In the genomic region with DNA sequence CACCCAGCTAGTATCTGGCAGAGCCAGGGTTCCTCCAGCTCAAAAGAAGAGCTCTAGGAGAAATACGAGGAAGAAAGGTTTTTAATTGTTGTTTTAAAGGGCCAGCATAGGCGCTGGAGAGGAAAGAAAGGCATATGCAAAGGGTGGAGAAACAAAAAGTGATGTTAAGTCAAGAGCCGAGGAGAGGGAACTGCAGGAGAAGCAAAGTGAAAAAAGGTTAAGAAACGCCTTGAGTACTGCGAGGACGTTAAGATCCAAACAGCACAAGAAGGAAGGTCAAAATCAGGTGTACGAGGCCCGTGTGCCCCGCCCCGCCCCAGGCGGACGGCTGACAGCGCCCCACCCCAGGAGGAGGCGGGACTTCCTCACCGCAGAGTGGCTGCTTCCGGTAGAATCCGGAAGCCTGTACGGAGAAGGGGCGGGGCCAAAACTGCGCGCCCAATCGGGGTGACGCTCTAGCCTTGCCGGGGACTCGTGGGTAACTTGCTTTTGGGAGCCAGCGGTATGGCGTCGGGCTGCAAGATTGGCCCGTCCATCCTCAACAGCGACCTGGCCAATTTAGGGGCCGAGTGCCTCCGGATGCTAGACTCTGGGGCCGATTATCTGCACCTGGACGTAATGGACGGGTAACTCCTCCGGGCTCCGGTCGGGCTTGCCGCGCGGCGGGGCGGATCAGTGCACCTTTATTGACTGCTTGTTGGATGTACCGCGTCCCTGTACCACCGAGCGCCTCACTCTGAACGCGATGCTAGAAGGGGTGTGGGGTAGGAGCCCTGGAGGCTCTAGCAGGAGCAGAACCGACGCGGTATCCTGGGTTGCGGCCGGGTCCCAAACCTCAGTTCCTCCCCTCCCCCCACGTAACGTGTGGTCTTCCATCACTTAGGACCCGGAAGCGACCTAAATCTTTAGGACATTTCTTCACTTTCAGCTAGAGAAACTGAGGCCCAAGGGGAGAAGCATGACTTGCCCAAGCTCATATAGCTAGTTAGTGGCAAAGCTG, we compare ENCODE assay signal across 1 cellular context.
TF ChIP-seq lines count a peak whose summit lies in the region.

Gene RPE, plus strand, starts transcription at position 481 of the 1,000 bp plus-strand sequence. Its CDS starts 24 bp downstream, at position 505.

TF ChIP-seq in K562, 482 proteins besides CTCF, POLR2A, EP300 and RAD21 (continued from another document and continues in another):
- no peak for TF ChIP-seq MIER1 (IDR thresholded peaks at IDR 0.05; ENCODE audit: low read depth)
- TF ChIP-seq ZNF232 (CRISPR knock-in tag; IDR thresholded peaks at IDR 0.05) = no peak
- no peak for TF ChIP-seq ATF1 (CRISPR knock-in tag; IDR thresholded peaks at IDR 0.05)
- peak; percentile 61 for TF ChIP-seq ATF1 (tag; IDR thresholded peaks at IDR 0.05)
- peak; percentile 91 for TF ChIP-seq POLR2G (IDR thresholded peaks at IDR 0.05; ENCODE audit: low read depth, low read length)
- TF ChIP-seq, protein P1, sequence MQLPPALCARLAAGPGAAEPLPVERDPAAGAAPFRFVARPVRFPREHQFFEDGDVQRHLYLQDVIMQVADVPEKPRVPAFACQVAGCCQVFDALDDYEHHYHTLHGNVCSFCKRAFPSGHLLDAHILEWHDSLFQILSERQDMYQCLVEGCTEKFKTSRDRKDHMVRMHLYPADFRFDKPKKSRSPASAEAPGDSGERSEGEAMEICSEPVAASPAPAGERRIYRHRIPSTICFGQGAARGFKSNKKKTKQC (CRISPR knock-in tag; IDR thresholded peaks at IDR 0.05) = 0 out of 2 replicates have a peak, but pooled peaks have one; percentile 33
- TF ChIP-seq NBN (IDR thresholded peaks at IDR 0.05; ENCODE audit: low read depth) = 0 out of 2 replicates have a peak, but pooled peaks have one; percentile 40
- TF ChIP-seq ZBTB11 (CRISPR knock-in tag; IDR thresholded peaks at IDR 0.05) = peak in 2 of 3 experiments; percentile 45 to 71; a peak in 3 of 6 replicates
- no peak for TF ChIP-seq JUND (IDR thresholded peaks at IDR 0.05; ENCODE audit: borderline replicate concordance, low read depth, low read length)
- TF ChIP-seq JUND (tag; IDR thresholded peaks at IDR 0.05; ENCODE audit: borderline replicate concordance, low read depth, low read length) = no peak
- TF ChIP-seq RB1 (IDR thresholded peaks at IDR 0.05; ENCODE audit: low read depth) = peak; percentile 12; the same call in 1 of the 2 replicates
- no peak; the same call in 1 of the 2 replicates for TF ChIP-seq HCFC1 (IDR thresholded peaks at IDR 0.05; ENCODE audit: low read depth, low read length)
- no peak for TF ChIP-seq TCFL5 (CRISPR knock-in tag; conservative IDR thresholded peaks at IDR 0.05)
- TF ChIP-seq SRSF7 (optimal IDR thresholded peaks at IDR 0.05; ENCODE audit: low read depth, low read length) = no peak
- TF ChIP-seq CREM (IDR thresholded peaks at IDR 0.05; ENCODE audit: low read depth) = peak; percentile 46
- no peak for TF ChIP-seq ZNF780A (CRISPR knock-in tag; IDR thresholded peaks at IDR 0.05)
- no peak for TF ChIP-seq ZSCAN29 (IDR thresholded peaks at IDR 0.05)
- TF ChIP-seq ZNF133 (CRISPR knock-in tag; IDR thresholded peaks at IDR 0.05) = no peak
- no peak for TF ChIP-seq OTX1 (CRISPR knock-in tag; IDR thresholded peaks at IDR 0.05)
- no peak for TF ChIP-seq TCF7 (IDR thresholded peaks at IDR 0.05; ENCODE audit: borderline replicate concordance)
- no peak for TF ChIP-seq TEAD4 (IDR thresholded peaks at IDR 0.05; ENCODE audit: low read length)
- no peak for TF ChIP-seq TEAD4 (CRISPR knock-in tag; IDR thresholded peaks at IDR 0.05; ENCODE audit: borderline replicate concordance)
- no peak for TF ChIP-seq CHD4 (IDR thresholded peaks at IDR 0.05; ENCODE audit: insufficient read depth, insufficient replicate concordance, low read depth, low read length, poor library complexity, severe bottlenecking)
- TF ChIP-seq TAF1 (IDR thresholded peaks at IDR 0.05; ENCODE audit: control insufficient read depth, extremely low read depth, insufficient read depth, low read length, severe bottlenecking) = peak; percentile 70
- TF ChIP-seq TFAP4 (CRISPR knock-in tag; IDR thresholded peaks at IDR 0.05; ENCODE audit: borderline replicate concordance) = peak; percentile 76
- TF ChIP-seq, protein P2, sequence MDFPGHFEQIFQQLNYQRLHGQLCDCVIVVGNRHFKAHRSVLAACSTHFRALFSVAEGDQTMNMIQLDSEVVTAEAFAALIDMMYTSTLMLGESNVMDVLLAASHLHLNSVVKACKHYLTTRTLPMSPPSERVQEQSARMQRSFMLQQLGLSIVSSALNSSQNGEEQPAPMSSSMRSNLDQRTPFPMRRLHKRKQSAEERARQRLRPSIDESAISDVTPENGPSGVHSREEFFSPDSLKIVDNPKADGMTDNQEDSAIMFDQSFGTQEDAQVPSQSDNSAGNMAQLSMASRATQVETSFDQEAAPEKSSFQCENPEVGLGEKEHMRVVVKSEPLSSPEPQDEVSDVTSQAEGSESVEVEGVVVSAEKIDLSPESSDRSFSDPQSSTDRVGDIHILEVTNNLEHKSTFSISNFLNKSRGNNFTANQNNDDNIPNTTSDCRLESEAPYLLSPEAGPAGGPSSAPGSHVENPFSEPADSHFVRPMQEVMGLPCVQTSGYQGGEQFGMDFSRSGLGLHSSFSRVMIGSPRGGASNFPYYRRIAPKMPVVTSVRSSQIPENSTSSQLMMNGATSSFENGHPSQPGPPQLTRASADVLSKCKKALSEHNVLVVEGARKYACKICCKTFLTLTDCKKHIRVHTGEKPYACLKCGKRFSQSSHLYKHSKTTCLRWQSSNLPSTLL (IDR thresholded peaks at IDR 0.05) = no peak
- no peak for TF ChIP-seq GTF2A2 (tag; IDR thresholded peaks at IDR 0.05)
- peak in 1 of 2 experiments; percentile 37; a peak in 1 of 4 replicates for TF ChIP-seq SIN3A (IDR thresholded peaks at IDR 0.05; ENCODE audit: borderline replicate concordance in 2 of 2, control insufficient read depth in 1 of 2, low read depth in 2 of 2, low read length in 2 of 2)
- no peak for TF ChIP-seq SNRNP70 (optimal IDR thresholded peaks at IDR 0.05; ENCODE audit: low read depth, low read length)
- no peak for TF ChIP-seq ZNF280B (CRISPR knock-in tag; IDR thresholded peaks at IDR 0.05)
- no peak for TF ChIP-seq ILF3 (IDR thresholded peaks at IDR 0.05; ENCODE audit: borderline replicate concordance)
- TF ChIP-seq CREB1 (IDR thresholded peaks at IDR 0.05) = peak; percentile 42; the same call in 1 of the 2 replicates
- TF ChIP-seq CREB1 (CRISPR knock-in tag; IDR thresholded peaks at IDR 0.05) = no peak
- TF ChIP-seq POLR2H (tag; IDR thresholded peaks at IDR 0.05; ENCODE audit: low read depth) = peak; percentile 75
- no peak for TF ChIP-seq HDGF (IDR thresholded peaks at IDR 0.05)
- TF ChIP-seq EWSR1 (IDR thresholded peaks at IDR 0.05; ENCODE audit: borderline replicate concordance, low read depth, partially characterized antibody) = no peak
- TF ChIP-seq ZNF384 (IDR thresholded peaks at IDR 0.05; ENCODE audit: low read depth, low read length) = no peak
- TF ChIP-seq HMGN3 (IDR thresholded peaks at IDR 0.05; ENCODE audit: borderline replicate concordance, extremely low read depth, insufficient read length, low read depth, low read length) = no peak
- no peak for TF ChIP-seq KLF13 (tag; IDR thresholded peaks at IDR 0.05; ENCODE audit: borderline replicate concordance, low read depth)
- TF ChIP-seq BMI1 (IDR thresholded peaks at IDR 0.05; ENCODE audit: low read length) = no peak
- TF ChIP-seq NFYB (IDR thresholded peaks at IDR 0.05; ENCODE audit: extremely low read depth, insufficient read length) = no peak
- TF ChIP-seq RCOR1 (IDR thresholded peaks at IDR 0.05; ENCODE audit: borderline replicate concordance in 1 of 2, low read depth in 2 of 2, low read length in 2 of 2) = no peak
- peak; percentile 84 for TF ChIP-seq LCOR (CRISPR knock-in tag; IDR thresholded peaks at IDR 0.05)
- no peak for TF ChIP-seq ZKSCAN3 (CRISPR knock-in tag; IDR thresholded peaks at IDR 0.05)
- TF ChIP-seq COPS2 (conservative IDR thresholded peaks at IDR 0.05) = no peak
- peak; percentile 28; the same call in 1 of the 2 replicates for TF ChIP-seq CTBP1 (IDR thresholded peaks at IDR 0.05; ENCODE audit: borderline replicate concordance)
- no peak for TF ChIP-seq PHF21A (IDR thresholded peaks at IDR 0.05; ENCODE audit: borderline replicate concordance, low read depth)
- no peak for TF ChIP-seq SREBF1 (IDR thresholded peaks at IDR 0.05; ENCODE audit: borderline replicate concordance, low read depth, low read length)
- no peak for TF ChIP-seq ZNF24 (IDR thresholded peaks at IDR 0.05)
- peak; percentile 56 for TF ChIP-seq CXXC5 (CRISPR knock-in tag; IDR thresholded peaks at IDR 0.05)
- TF ChIP-seq SP2 (IDR thresholded peaks at IDR 0.05; ENCODE audit: extremely low read depth, low read depth, low read length, poor library complexity, severe bottlenecking) = peak; percentile 40
- TF ChIP-seq GABPB2 (CRISPR knock-in tag; conservative IDR thresholded peaks at IDR 0.05) = no peak
- TF ChIP-seq YY1 (IDR thresholded peaks at IDR 0.05; ENCODE audit: borderline replicate concordance in 1 of 3, control insufficient read depth in 1 of 3, extremely low read depth in 1 of 3, insufficient read depth in 3 of 3, insufficient read length in 1 of 3, insufficient replicate concordance in 2 of 3, low read depth in 1 of 3, low read length in 2 of 3) = peak in 1 of 3 experiments; percentile 72
- no peak for TF ChIP-seq HLTF (IDR thresholded peaks at IDR 0.05)
- peak in 1 of 2 experiments; percentile 76; a peak in 3 of 4 replicates for TF ChIP-seq MNT (conservative IDR thresholded peaks at IDR 0.05)
- TF ChIP-seq DMBX1 (CRISPR knock-in tag; IDR thresholded peaks at IDR 0.05; ENCODE audit: borderline replicate concordance) = no peak
- peak; percentile 81 for TF ChIP-seq EP400 (IDR thresholded peaks at IDR 0.05)
- TF ChIP-seq JUN (IDR thresholded peaks at IDR 0.05; ENCODE audit: borderline replicate concordance, low read depth, low read length) = no peak
- no peak for TF ChIP-seq JUN (CRISPR knock-in tag; IDR thresholded peaks at IDR 0.05; ENCODE audit: borderline replicate concordance)
- TF ChIP-seq NEUROD1 (IDR thresholded peaks at IDR 0.05; ENCODE audit: borderline replicate concordance, low read depth, low read length, partially characterized antibody) = no peak
